In the genomic region with DNA sequence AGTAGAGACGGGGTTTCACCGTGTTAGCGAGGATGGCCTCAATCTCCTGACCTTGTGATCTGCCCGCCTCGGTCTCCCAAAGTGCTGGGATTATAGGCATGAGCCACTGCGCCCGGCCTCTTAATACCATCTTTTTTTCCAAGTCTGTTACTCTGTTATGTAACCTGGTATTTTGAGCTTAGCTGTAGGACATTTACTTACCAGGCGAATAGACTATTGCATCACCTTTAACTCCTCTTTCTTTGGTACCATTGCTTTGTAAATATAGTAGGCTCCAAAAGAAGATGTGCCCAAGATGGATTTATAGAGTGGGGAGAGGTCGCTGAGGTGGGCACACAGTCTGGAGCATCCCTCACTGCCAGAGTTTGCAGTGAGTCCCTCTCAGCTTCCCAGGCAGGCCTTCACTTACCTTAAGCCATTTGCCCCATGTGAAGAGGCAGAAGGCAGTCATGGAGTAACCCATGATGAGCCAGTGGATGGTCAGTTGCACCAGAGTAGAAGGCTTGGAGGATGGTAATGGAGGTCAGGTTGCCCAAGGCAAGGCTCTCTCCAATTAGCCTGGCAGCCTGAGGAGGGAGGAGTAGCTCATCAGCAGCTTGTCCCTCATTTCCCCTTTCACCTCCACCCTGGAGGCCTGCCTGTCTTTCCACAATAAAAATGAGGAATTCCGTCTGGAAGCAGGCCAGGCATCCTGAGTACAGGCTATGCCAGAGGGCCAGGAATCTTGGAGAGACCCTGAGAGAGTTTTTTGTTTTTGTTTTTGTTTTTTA, we compare ENCODE assay signal across 23 cellular contexts.
"Had no signal": no experiment of that assay in that cellular context is flagged by ENCODE, and none has a peak within 500 bp of the region (broad histone marks: within the 10 kb centered on the region; RNA-seq: fewer than 3 reads in every experiment).

No MANE protein-coding gene starts in this region.

- ATAC-seq: activated CD4-positive, CD25-positive, alpha-beta regulatory T cell treated with anti-CD3 and anti-CD28 coated beads, Interleukin-2, amount 50 U/mL, for 24 hours; activated T-cell treated with anti-CD3 and anti-CD28 coated beads, Interleukin-2, amount 50 U/mL, for 4 hours; effector memory CD8-positive, alpha-beta T cell; gastroesophageal sphincter; naive thymus-derived CD8-positive, alpha-beta T cell; stimulated activated memory B cell treated with anti-CD40 and anti-IgM and Interleukin-4, amounts not matched to agents 10 μg/mL and 1 μg/mL and 100 μg/mL, for 72 hours; stimulated activated naive CD8-positive, alpha-beta T cell treated with anti-CD3 and anti-CD28 coated beads, Interleukin-15, amount 100 ng/mL, for 72 hours had no signal

- H2AFZ ChIP-seq: parathyroid adenoma had no signal

- H3K4me1 ChIP-seq: gastroesophageal sphincter, parathyroid adenoma, psoas muscle, tibial artery had no signal

- H3K9me3 ChIP-seq: gastroesophageal sphincter, psoas muscle, tibial artery had no signal

- H3K27ac ChIP-seq: gastroesophageal sphincter, parathyroid adenoma, psoas muscle, tibial artery, VCaP had no signal

- H3K4me2 ChIP-seq: smooth muscle cell had no signal

- H3K27me3 ChIP-seq: gastroesophageal sphincter, tibial artery had no signal

- H3K36me3 ChIP-seq: gastroesophageal sphincter, tibial artery had no signal

- H3K9ac ChIP-seq: parathyroid adenoma had no signal

- DNase-seq: activated CD4-positive, alpha-beta T cell treated with anti-CD3 and anti-CD28 coated beads, Interleukin-2, amount 10 ng/mL, durations not matched to agents 24 days and 14 days; activated gamma-delta T cell treated with Interleukin-2 at 50 U/mL for 16 hours; activated T-cell treated with anti-CD3 and anti-CD28 coated beads, Interleukin-2, amount 50 U/mL, for 4 hours; cortex of kidney; effector memory CD8-positive, alpha-beta T cell; erythroblast; hippocampal formation; kidney; naive thymus-derived CD8-positive, alpha-beta T cell; occipital lobe; psoas muscle; stimulated activated CD4-positive, alpha-beta T cell treated with anti-CD3 and anti-CD28 coated beads, Interleukin-1b, Interleukin-23, amount 100 ng/mL, for 48 hours; stimulated activated CD4-positive, alpha-beta T cell treated with anti-CD3 and anti-CD28 coated beads, Interleukin-4, amount 100 ng/mL, for 4 hours; stimulated activated CD8-positive, alpha-beta memory T cell treated with anti-CD3 and anti-CD28 coated beads, Interleukin-4, amount 100 ng/mL, for 48 hours; stimulated activated naive CD8-positive, alpha-beta T cell treated with anti-CD3 and anti-CD28 coated beads, Interleukin-15, amount 100 ng/mL, for 72 hours; tibial artery had no signal

- H3K79me2 ChIP-seq: parathyroid adenoma had no signal

- FAIRE-seq: kidney, TTC549 had no signal

- H3K4me3 ChIP-seq: gastroesophageal sphincter, psoas muscle, smooth muscle cell, tibial artery had no signal
